In the genomic region with DNA sequence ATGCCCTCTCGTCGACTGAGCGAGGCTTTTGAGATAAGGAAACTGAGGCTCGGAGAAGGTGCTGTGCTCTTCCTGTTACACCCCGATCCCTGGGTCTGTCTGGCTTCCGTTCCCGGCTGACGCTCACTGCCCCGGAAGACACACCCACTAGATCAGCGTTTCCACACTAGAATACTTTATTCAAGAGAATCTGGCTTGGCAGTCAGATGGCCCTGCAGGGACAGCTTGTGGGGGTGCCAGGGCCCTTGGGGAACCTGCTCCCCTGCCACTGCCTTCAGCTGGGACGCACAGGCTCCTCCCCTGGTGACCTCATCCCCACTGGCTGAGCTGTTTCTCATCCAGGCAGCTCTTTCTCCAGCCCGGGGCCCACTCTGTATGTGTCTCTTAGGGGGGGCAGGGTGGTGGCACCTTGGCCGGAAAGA, we compare ENCODE assay signal across 8 cellular contexts.
DNase-seq lines count a peak whose midpoint lies in the region; ATAC-seq lines count a peak whose summit lies in the region.

No MANE protein-coding gene starts in this region.

- H3K27ac ChIP-seq in mucosa of rectum (ENCODE audit: low read depth in 2 of 2, low read length in 2 of 2), result peak overlapping the region; percentile 50 to 67

- peaks cover 31% of the 10 kb centered on the region for H3K4me1 Mint-ChIP-seq in central memory CD8-positive, alpha-beta T cell
- peaks cover 44 to 61% of the 10 kb centered on the region in 2 donors for H3K4me1 Mint-ChIP-seq in stimulated activated naive B cell treated with anti-CD40 and anti-IgM and Interleukin-4, amounts not matched to agents 10 μg/mL and 1 μg/mL and 100 μg/mL, for 72 hours

- H3K36me3 ChIP-seq in mucosa of rectum (ENCODE audit: control insufficient read depth in 2 of 2, insufficient read depth in 2 of 2, low read length in 2 of 2), result no peaks in the 10 kb centered on the region

- H3K27ac Mint-ChIP-seq in central memory CD8-positive, alpha-beta T cell (ENCODE audit: low read depth), result peak overlapping the region; percentile 86
- H3K27ac Mint-ChIP-seq in stimulated activated naive B cell treated with anti-CD40 and anti-IgM and Interleukin-4, amounts not matched to agents 10 μg/mL and 1 μg/mL and 100 μg/mL, for 72 hours, result peak overlapping the region; percentile 87

- H3K9me3 Mint-ChIP-seq in central memory CD8-positive, alpha-beta T cell, result no peaks in the 10 kb centered on the region
- H3K9me3 Mint-ChIP-seq in stimulated activated naive B cell treated with anti-CD40 and anti-IgM and Interleukin-4, amounts not matched to agents 10 μg/mL and 1 μg/mL and 100 μg/mL, for 72 hours, result no peaks in the 10 kb centered on the region

- H3K9me3 ChIP-seq in mucosa of rectum (ENCODE audit: control insufficient read depth in 2 of 2, low read length in 2 of 2), result no peaks in the 10 kb centered on the region

- H3K4me3 Mint-ChIP-seq in central memory CD8-positive, alpha-beta T cell, result peak overlapping the region; percentile 69
- H3K4me3 Mint-ChIP-seq in stimulated activated naive B cell treated with anti-CD40 and anti-IgM and Interleukin-4, amounts not matched to agents 10 μg/mL and 1 μg/mL and 100 μg/mL, for 72 hours, result peak overlapping the region; percentile 72 to 81

- peak overlapping the region in 1 of 2 donors; percentile 44 for H3K9ac ChIP-seq in mucosa of rectum (ENCODE audit: low read depth in 1 of 2, low read length in 2 of 2)

- peaks cover 14 to 20% of the 10 kb centered on the region in 2 donors for H3K4me1 ChIP-seq in mucosa of rectum (ENCODE audit: control insufficient read depth in 2 of 2, insufficient read depth in 2 of 2, low read length in 2 of 2)

- H3K4me3 ChIP-seq in GM08714 (ENCODE audit: low read length) (peak overlapping the region; percentile 0; the same call in 1 of the 2 replicates), mucosa of rectum (ENCODE audit: low read length in 2 of 2) (peak overlapping the region; percentile 22 to 28)

- H3K36me3 Mint-ChIP-seq in central memory CD8-positive, alpha-beta T cell (ENCODE audit: insufficient read depth), result no peaks in the 10 kb centered on the region
- H3K36me3 Mint-ChIP-seq in stimulated activated naive B cell treated with anti-CD40 and anti-IgM and Interleukin-4, amounts not matched to agents 10 μg/mL and 1 μg/mL and 100 μg/mL, for 72 hours, result peaks cover 0 to 2% of the 10 kb centered on the region in 2 donors

- ATAC-seq in HG03108 (IDR thresholded peaks at IDR 0.05; ENCODE audit: unreplicated experiment), result peak; percentile 47
- peak; percentile 84 for ATAC-seq in activated CD4-positive, CD25-positive, alpha-beta regulatory T cell treated with anti-CD3 and anti-CD28 coated beads, Interleukin-2, amount 50 U/mL, for 24 hours
- peak; percentile 67 for ATAC-seq in central memory CD8-positive, alpha-beta T cell (replicated peaks; ENCODE audit: extremely low read depth, poor library complexity, severe bottlenecking)
- ATAC-seq in stimulated activated naive B cell treated with anti-CD40 and anti-IgM and Interleukin-4, amounts not matched to agents 10 μg/mL and 1 μg/mL and 100 μg/mL, for 72 hours (replicated peaks), result peak; percentile 50 to 62
- no peak for ATAC-seq in GM18520 (IDR thresholded peaks at IDR 0.05; ENCODE audit: unreplicated experiment)

- no peak for DNase-seq in central memory CD8-positive, alpha-beta T cell (ENCODE audit: low spot score in 2 of 2)
- peak; percentile 49 for DNase-seq in stimulated activated naive B cell treated with anti-CD40 and anti-IgM and Interleukin-4, amounts not matched to agents 10 μg/mL and 1 μg/mL and 100 μg/mL, for 72 hours
- DNase-seq in NCI-H82 treated with DMSO at 0.1 percent for 48 hours (lab: John Stamatoyannopoulos, UW; ENCODE audit: unreplicated experiment), result no peak

- H3K27me3 ChIP-seq in mucosa of rectum (ENCODE audit: control insufficient read depth in 2 of 2, insufficient read depth in 2 of 2, low read length in 2 of 2), result no peaks in the 10 kb centered on the region

- no peaks in the 10 kb centered on the region for H3K27me3 Mint-ChIP-seq in central memory CD8-positive, alpha-beta T cell
- peaks cover 0 to 4% of the 10 kb centered on the region in 2 donors for H3K27me3 Mint-ChIP-seq in stimulated activated naive B cell treated with anti-CD40 and anti-IgM and Interleukin-4, amounts not matched to agents 10 μg/mL and 1 μg/mL and 100 μg/mL, for 72 hours
